In the genomic region with DNA sequence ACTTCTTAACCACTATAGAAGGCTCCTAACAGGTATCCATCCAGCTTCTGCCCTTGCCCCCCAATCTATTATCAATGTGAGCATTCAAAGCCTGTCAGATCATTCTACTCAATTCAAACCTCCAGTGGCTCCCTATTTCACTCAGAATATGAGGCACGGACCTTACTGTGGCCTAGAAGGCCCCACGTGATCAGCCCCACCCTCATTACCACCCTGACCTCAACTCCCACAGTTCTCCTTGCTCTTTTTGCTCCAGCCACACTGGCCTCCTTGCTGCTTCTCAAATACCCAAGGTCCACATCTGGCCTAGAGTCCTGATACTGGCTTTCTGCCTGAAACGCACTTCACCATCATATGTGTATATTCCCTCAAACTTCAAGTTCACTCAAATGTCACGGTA, we compare ENCODE assay signal across 33 cellular contexts. TPM values are rescaled to one million over a fixed set of nuclear protein-coding genes. Genes with fewer than 3 reads are reported as not detected.
DNase-seq lines count a peak whose midpoint lies in the region; ATAC-seq, FAIRE-seq and TF ChIP-seq lines count a peak whose summit lies in the region.
"Had no signal": no experiment of that assay in that cellular context is flagged by ENCODE, and none has a peak within 500 bp of the region (broad histone marks: within the 10 kb centered on the region; RNA-seq: fewer than 3 reads in every experiment).

No MANE protein-coding gene starts in this region.

- POLR2A ChIA-PET in activated CD4-positive, alpha-beta T cell treated with anti-CD3 and anti-CD28 coated beads for 36 hours (lab: Charles Lee), result no interaction called here
- POLR2A ChIA-PET in K562 (lab: Yijun Ruan, JAX), result no interaction called here

- no peaks in the 10 kb centered on the region for H3K9me3 ChIP-seq in K562 (replicated peaks; ENCODE audit: control insufficient read depth, insufficient read depth, low read depth, low read length)
- H3K9me3 ChIP-seq: A549, BE2C, Caco-2 had no signal

- H3K4me1 Mint-ChIP-seq in activated CD4-positive, alpha-beta T cell treated with anti-CD3 and anti-CD28 coated beads, Interleukin-2, amount 10 ng/mL, durations not matched to agents 24 days and 14 days, result no peaks in the 10 kb centered on the region
- H3K4me1 Mint-ChIP-seq in activated CD4-positive, alpha-beta T cell treated with anti-CD3 and anti-CD28 coated beads for 36 hours, result peaks cover 2% of the 10 kb centered on the region
- H3K4me1 Mint-ChIP-seq: B cell had no signal

- H3K9me3 Mint-ChIP-seq in activated CD4-positive, alpha-beta T cell treated with anti-CD3 and anti-CD28 coated beads, Interleukin-2, amount 10 ng/mL, durations not matched to agents 24 days and 14 days, result no peaks in the 10 kb centered on the region
- peaks cover 9% of the 10 kb centered on the region for H3K9me3 Mint-ChIP-seq in activated CD4-positive, alpha-beta T cell treated with anti-CD3 and anti-CD28 coated beads for 36 hours (ENCODE audit: low read depth)
- H3K9me3 Mint-ChIP-seq: CD4-positive, alpha-beta T cell; CD4-positive, CD25-positive, alpha-beta regulatory T cell; CD8-positive, alpha-beta memory T cell had no signal

- 32% methylated on average over 4 of the region's 4 CpGs for whole genome bisulfite sequencing in K562 (ENCODE audit: insufficient coverage, low coverage, missing lambda C conversion rate)

- H3K27me3 ChIP-seq in K562 (ENCODE audit: control insufficient read depth in 2 of 2, insufficient read depth in 2 of 2, low read length in 2 of 2), result no peaks in the 10 kb centered on the region
- H3K27me3 ChIP-seq: BE2C; BLaER1; BLaER1 treated with 17β-estradiol and CSF1 and Interleukin-3, amounts not matched to agents 10 nM and 100 nM had no signal

- H4K20me1 ChIP-seq in K562 (replicated peaks; ENCODE audit: control insufficient read depth, insufficient read depth, low read length), result no peaks in the 10 kb centered on the region
- H4K20me1 ChIP-seq: BLaER1; BLaER1 treated with 17β-estradiol and CSF1 and Interleukin-3, amounts not matched to agents 10 nM and 100 nM had no signal

- no peak for TF ChIP-seq RAD21 in K562 (CRISPR knock-in tag; conservative IDR thresholded peaks at IDR 0.05 in 1 of 2, IDR thresholded peaks at IDR 0.05 in 1 of 2)

- H3K27me3 Mint-ChIP-seq in activated CD4-positive, alpha-beta T cell treated with anti-CD3 and anti-CD28 coated beads, Interleukin-2, amount 10 ng/mL, durations not matched to agents 24 days and 14 days, result no peaks in the 10 kb centered on the region
- no peaks in the 10 kb centered on the region for H3K27me3 Mint-ChIP-seq in activated CD4-positive, alpha-beta T cell treated with anti-CD3 and anti-CD28 coated beads for 36 hours
- H3K27me3 Mint-ChIP-seq: B cell; CD4-positive, alpha-beta memory T cell; CD4-positive, alpha-beta T cell; CD4-positive, CD25-positive, alpha-beta regulatory T cell; CD8-positive, alpha-beta memory T cell had no signal

- in situ Hi-C loops in K562 (cut with MboI), result no loop called here

- no peak overlapping the region for H2AFZ ChIP-seq in K562 (ENCODE audit: low read depth, low read length)

- peak; percentile 38 for DNase-seq in activated CD4-positive, alpha-beta T cell treated with anti-CD3 and anti-CD28 coated beads, Interleukin-2, amount 10 ng/mL, durations not matched to agents 24 days and 14 days
- DNase-seq in activated CD4-positive, alpha-beta T cell treated with anti-CD3 and anti-CD28 coated beads for 36 hours, result no peak
- DNase-seq in K562 (ENCODE audit: extremely low read depth in 1 of 4, low spot score in 3 of 4) (peak in 1 of 4 experiments; percentile 7), dedifferentiated amniotic fluid mesenchymal stem cell (ENCODE audit: extremely low spot score) (no peak)
- DNase-seq: 8988T; ACHN; AML-193; BE2C; C1 segment of cervical spinal cord; Caco-2; Calu3; CD4-positive, alpha-beta memory T cell; CD4-positive, alpha-beta T cell; CD4-positive, CD25-positive, alpha-beta regulatory T cell; CD8-positive, alpha-beta memory T cell; CD8-positive, alpha-beta T cell; COR-L47; DMS 273 treated with DMSO at 0.1 percent for 48 hours; DMS153; DMS53; DMS79; DMS79 treated with DMSO at 0.1 percent for 48 hours; DND-41; EL had no signal

- H3K4me3 ChIP-seq in K562, result no peak overlapping the region
- H3K4me3 ChIP-seq: A549; BLaER1; BLaER1 treated with 17β-estradiol and CSF1 and Interleukin-3, amounts not matched to agents 10 nM and 100 nM had no signal

- H3K4me1 ChIP-seq in K562 (replicated peaks in 1 of 2; ENCODE audit: control insufficient read depth in 2 of 2, insufficient read depth in 2 of 2, low read length in 2 of 2), result no peaks in the 10 kb centered on the region
- H3K4me1 ChIP-seq: A549, BE2C, BLaER1, Caco-2 had no signal

- no peak for TF ChIP-seq POLR2A in K562 (conservative IDR thresholded peaks at IDR 0.05)

- FAIRE-seq in K562 (lab: Jason Lieb, UNC), result no peak
- FAIRE-seq: A204.1, A549, D721Med had no signal

- H3K4me3 Mint-ChIP-seq in activated CD4-positive, alpha-beta T cell treated with anti-CD3 and anti-CD28 coated beads, Interleukin-2, amount 10 ng/mL, durations not matched to agents 24 days and 14 days, result no peak overlapping the region
- no peak overlapping the region for H3K4me3 Mint-ChIP-seq in activated CD4-positive, alpha-beta T cell treated with anti-CD3 and anti-CD28 coated beads for 36 hours
- H3K4me3 Mint-ChIP-seq: B cell; CD14-positive monocyte; CD4-positive, alpha-beta memory T cell; CD4-positive, alpha-beta T cell; CD4-positive, CD25-positive, alpha-beta regulatory T cell; CD8-positive, alpha-beta memory T cell; CD8-positive, alpha-beta T cell had no signal

- H3K27ac ChIP-seq in K562 (ENCODE audit: extremely low read depth, low read depth, low read length), result no peak overlapping the region; the same call in 2 of the 3 replicates
- H3K27ac ChIP-seq: 22Rv1; A549; BLaER1; BLaER1 treated with 17β-estradiol and CSF1 and Interleukin-3, amounts not matched to agents 10 nM and 100 nM; C4-2B had no signal

- H3K9ac ChIP-seq in K562 (ENCODE audit: insufficient read depth in 1 of 2, low read depth in 2 of 2, low read length in 2 of 2), result no peak overlapping the region
- H3K9ac ChIP-seq: BLaER1; BLaER1 treated with 17β-estradiol and CSF1 and Interleukin-3, amounts not matched to agents 10 nM and 100 nM had no signal

- no TSS peak for BruUV-seq in K562 (replicated peaks; lab: Mats Ljungman, UMichigan)

- H3K36me3 ChIP-seq in K562 (ENCODE audit: control insufficient read depth, insufficient read depth, low read length), result 0 out of 3 replicates have a peak, but pooled peaks cover 3% of the 10 kb centered on the region
- H3K36me3 ChIP-seq: BE2C had no signal

- no peaks in the 10 kb centered on the region for H3K9me1 ChIP-seq in K562 (ENCODE audit: control insufficient read depth, insufficient read depth, low read length)

- no peak for TF ChIP-seq EP300 in K562 (IDR thresholded peaks at IDR 0.05; ENCODE audit: low read length)

- H3K4me2 ChIP-seq in K562 (ENCODE audit: insufficient read depth, low read length), result no peak overlapping the region
- H3K4me2 ChIP-seq: A549; BLaER1; BLaER1 treated with 17β-estradiol and CSF1 and Interleukin-3, amounts not matched to agents 10 nM and 100 nM had no signal

- CTCF ChIA-PET in activated CD4-positive, alpha-beta T cell treated with anti-CD3 and anti-CD28 coated beads for 36 hours (lab: Charles Lee), result interaction anchor here (0.7 to 1.1 kb wide), 2 partner anchors 161 to 644 kb away, joined by 3 read pairs; no protein-coding TSS in a partner anchor
- CTCF ChIA-PET in K562 (lab: Yijun Ruan, JAX; ENCODE audit: low intra/inter-chr PET ratio), result no interaction called here

- H3K79me2 ChIP-seq in K562 (ENCODE audit: control insufficient read depth, insufficient read depth, low read length), result no peaks in the 10 kb centered on the region

- no peak for ATAC-seq in activated CD4-positive, alpha-beta T cell treated with anti-CD3 and anti-CD28 coated beads for 36 hours
- ATAC-seq in K562, result peak; percentile 53; the same call in 1 of the 3 replicates
- ATAC-seq: A549; CD8-positive, alpha-beta T cell had no signal

- intact Hi-C loops in activated CD4-positive, alpha-beta T cell treated with anti-CD3 and anti-CD28 coated beads, Interleukin-2, amount 10 ng/mL, durations not matched to agents 24 days and 14 days (cut with micrococcal nuclease), result loop anchor here (10.0 kb wide), 1 partner anchor 97 kb away; no protein-coding TSS in a partner anchor
- intact Hi-C loops in activated CD4-positive, alpha-beta T cell treated with anti-CD3 and anti-CD28 coated beads for 36 hours (cut with DNase I, micrococcal nuclease), result no loop called here
- intact Hi-C loops in K562 (cut with micrococcal nuclease), result loop anchor here (10.0 kb wide), 1 partner anchor 157 kb away; no protein-coding TSS in a partner anchor

- no peak for TF ChIP-seq CTCF in K562 (IDR thresholded peaks at IDR 0.05 in 2 of 3, conservative IDR thresholded peaks at IDR 0.05 in 1 of 3; ENCODE audit: insufficient read depth in 2 of 3, low read depth in 1 of 3, low read length in 3 of 3)

- peaks cover 44% of the 10 kb centered on the region for H3K36me3 Mint-ChIP-seq in activated CD4-positive, alpha-beta T cell treated with anti-CD3 and anti-CD28 coated beads, Interleukin-2, amount 10 ng/mL, durations not matched to agents 24 days and 14 days (ENCODE audit: low read depth)
- peaks cover 37% of the 10 kb centered on the region for H3K36me3 Mint-ChIP-seq in activated CD4-positive, alpha-beta T cell treated with anti-CD3 and anti-CD28 coated beads for 36 hours (ENCODE audit: low read depth)

- H3K27ac Mint-ChIP-seq in activated CD4-positive, alpha-beta T cell treated with anti-CD3 and anti-CD28 coated beads, Interleukin-2, amount 10 ng/mL, durations not matched to agents 24 days and 14 days, result no peak overlapping the region
- H3K27ac Mint-ChIP-seq in activated CD4-positive, alpha-beta T cell treated with anti-CD3 and anti-CD28 coated beads for 36 hours, result no peak overlapping the region
- H3K27ac Mint-ChIP-seq: B cell; CD4-positive, alpha-beta memory T cell; CD4-positive, alpha-beta T cell; CD4-positive, CD25-positive, alpha-beta regulatory T cell; CD8-positive, alpha-beta memory T cell; CD8-positive, alpha-beta T cell had no signal

RNA-seq across cellular contexts. Expression of a gene that starts 18.7 kb away (rescaled TPM):
- 12.0 and 13.2 TPM in 2 replicates for total RNA-seq in activated CD4-positive, alpha-beta T cell treated with anti-CD3 and anti-CD28 coated beads, Interleukin-2, amount 10 ng/mL, durations not matched to agents 24 days and 14 days
- total RNA-seq in activated CD4-positive, alpha-beta T cell treated with anti-CD3 and anti-CD28 coated beads for 36 hours, result 10 to 100 TPM; 10.4 to 15.4 TPM
- 8.9 and 33.9 TPM in 2 replicates for total RNA-seq in K562 (2011; cell fraction: chromatin; rRNA removed; ENCODE audit: low replicate concordance)
- 6.2 TPM in 2 replicates for total RNA-seq in K562 (2011; cell fraction: nucleolus; rRNA removed)
- total RNA-seq in K562 (2011; cell fraction: nucleoplasm; rRNA removed), result 12.7 and 20.5 TPM in 2 replicates
- total RNA-seq in K562 (2014; rRNA removed) (5.2 and 5.7 TPM in 2 replicates), K562 (2014; rRNA removed; fragmentation: Illumina TruSeq; extraction: Trizol) (10.4 and 13.0 TPM in 2 replicates), K562 (2015; rRNA removed; fragmentation: Illumina TruSeq; extraction: Trizol) (7.2 and 7.9 TPM in 2 replicates), K562 (2021) (10.5 and 12.5 TPM in 2 replicates)
- polyA plus RNA-seq in K562 (2011; rRNA removed) (16.9 and 17.2 TPM in 2 replicates), K562 (2014; fragmentation: Illumina TruSeq; extraction: Trizol) (7.7 and 7.9 TPM in 2 replicates), K562 (2014; fragmentation: Nextera tagmentation; extraction: Ambion mirVana) (1 to 10 TPM; 3.9 to 4.9 TPM), K562 (2014; rRNA removed) (6.5 and 8.9 TPM in 2 replicates)
- 3.7 and 7.0 TPM in 2 replicates for polyA plus RNA-seq in K562 (2011; cell fraction: cytosol; rRNA removed)
- 14.6 and 22.0 TPM in 2 replicates for polyA plus RNA-seq in K562 (2011; cell fraction: nucleus; rRNA removed)
- 4.7 and 5.9 TPM in 2 replicates for polyA plus RNA-seq in K562 (2012)
- 24.6 and 26.4 TPM in 2 replicates for polyA minus RNA-seq in K562 (2011; rRNA and poly(A)+ RNA removed)
- 6.0 and 7.9 TPM in 2 replicates for polyA minus RNA-seq in K562 (2011; cell fraction: cytosol; rRNA and poly(A)+ RNA removed)
- 13.1 and 23.7 TPM in 2 replicates for polyA minus RNA-seq in K562 (2011; cell fraction: nucleus; rRNA and poly(A)+ RNA removed)

Comparison
In these comparisons a context has a peak if more than half of its experiments do, and no peak if none do; other contexts are left out.
1. intact Hi-C loops: an anchor here in activated CD4-positive, alpha-beta T cell treated with anti-CD3 and anti-CD28 coated beads, Interleukin-2, amount 10 ng/mL, durations not matched to agents 24 days and 14 days (10.0 kb wide) and K562 (10.0 kb wide); none called in activated CD4-positive, alpha-beta T cell treated with anti-CD3 and anti-CD28 coated beads for 36 hours.